In the genomic region with DNA sequence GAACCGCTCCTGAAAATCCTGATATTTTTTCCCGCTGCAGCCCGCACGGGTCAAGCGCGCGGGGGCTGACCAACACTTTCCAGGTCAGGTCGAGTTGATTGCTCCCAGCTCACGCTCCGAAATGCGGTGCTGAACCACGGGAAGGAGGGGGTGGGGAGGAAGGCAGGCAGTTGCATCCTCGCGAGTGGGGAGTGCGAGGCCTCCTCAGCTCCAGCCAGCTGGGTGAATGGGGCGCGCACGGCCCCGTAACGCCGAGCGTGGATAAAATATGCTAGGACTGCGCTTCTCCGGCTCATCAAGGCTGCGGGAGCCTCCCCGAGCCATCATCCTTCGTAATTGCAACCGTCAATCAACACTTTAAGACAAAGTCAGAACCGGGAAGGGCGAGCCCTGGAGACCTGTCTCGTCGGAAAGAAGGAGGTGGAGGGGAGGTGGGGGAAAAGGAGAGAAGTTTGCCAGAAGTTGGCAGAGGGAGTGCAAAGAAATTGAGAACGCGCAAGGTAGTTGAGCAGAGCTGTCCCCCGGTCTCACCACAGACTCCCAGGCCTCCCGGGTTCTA, we compare ENCODE assay signal across 13 cellular contexts. TPM values are rescaled to one million over a fixed set of nuclear protein-coding genes. Genes with fewer than 3 reads are reported as not detected.
DNase-seq lines count a peak whose midpoint lies in the region; FAIRE-seq and TF ChIP-seq lines count a peak whose summit lies in the region.
"Had no signal": no experiment of that assay in that cellular context is flagged by ENCODE, and none has a peak within 500 bp of the region (broad histone marks: within the 10 kb centered on the region; RNA-seq: fewer than 3 reads in every experiment).

No MANE protein-coding gene starts in this region.

- peak overlapping the region; percentile 83; the same call in 1 of the 2 replicates for H2BK20ac ChIP-seq in H1 (ENCODE audit: low read length)

- 0% methylated on average over 27 of the region's 36 CpGs; no CpG with 5 or more reads in 1 of the 2 experiments for WGBS in H1 (ENCODE audit: extremely low coverage in 1 of 2, insufficient coverage in 1 of 2, insufficient read length in 1 of 2, insufficient replicate concordance in 2 of 2, low coverage in 1 of 2, low lambda C conversion rate in 2 of 2, missing lambda C conversion rate in 1 of 2), 2 experiments
- 4 to 6% methylated on average over 36 of the region's 36 CpGs for WGBS in lower leg skin, 2 donors

- no peak for FAIRE-seq in H1 (lab: Jason Lieb, UNC)
- FAIRE-seq: islet of Langerhans had no signal

- H2AK5ac ChIP-seq in H1 (ENCODE audit: low read depth, low read length), result no peak overlapping the region

- H3K9me3 ChIP-seq in H1 (ENCODE audit: insufficient read depth in 2 of 2, low read depth in 1 of 2, low read length in 1 of 2) (no peaks in the 10 kb centered on the region), mucosa of rectum (ENCODE audit: control insufficient read depth in 2 of 2, low read length in 2 of 2) (no peaks in the 10 kb centered on the region), subcutaneous abdominal adipose tissue (ENCODE audit: control insufficient read depth in 5 of 5, low read length in 5 of 5) (no peaks in the 10 kb centered on the region)

- peak overlapping the region; percentile 93; the same call in 1 of the 2 replicates for H2BK12ac ChIP-seq in H1 (ENCODE audit: low read depth, low read length)

- no peak overlapping the region for H2BK120ac ChIP-seq in H1 (replicated peaks; ENCODE audit: low read depth, low read length)

- H3K56ac ChIP-seq in H1 (replicated peaks; ENCODE audit: insufficient read length, low read depth, low read length), result peak overlapping the region; percentile 3

- H3K27me3 ChIP-seq in H1 (replicated peaks in 1 of 4; ENCODE audit: control insufficient read depth in 3 of 4, extremely low read depth in 1 of 4, insufficient read depth in 3 of 4, low read length in 3 of 4), result peaks cover 26 to 85% (median 64%) of the 10 kb centered on the region in 4 experiments; a peak in 6 of 7 replicates
- H3K27me3 ChIP-seq in mucosa of rectum (ENCODE audit: control insufficient read depth in 2 of 2, insufficient read depth in 2 of 2, low read length in 2 of 2), result peaks cover 15% of the 10 kb centered on the region in 2 donors
- peaks cover 31 to 68% (median 56%) of the 10 kb centered on the region in 5 donors for H3K27me3 ChIP-seq in subcutaneous abdominal adipose tissue (ENCODE audit: control insufficient read depth in 5 of 5, insufficient read depth in 4 of 5, low read length in 5 of 5)

- peak overlapping the region; percentile 53 for H4K91ac ChIP-seq in H1 (replicated peaks; ENCODE audit: insufficient read length, low read length)

- H4K5ac ChIP-seq in H1 (ENCODE audit: insufficient read length, low read depth, low read length), result no peak overlapping the region

- 0 out of 2 replicates have a peak overlapping the region, but pooled peaks have one; percentile 62 for H2AFZ ChIP-seq in H1 (ENCODE audit: low read length)

- no peaks in the 10 kb centered on the region for H3K79me2 ChIP-seq in H1 (ENCODE audit: control insufficient read depth in 1 of 2, insufficient read depth in 2 of 2, low read length in 2 of 2)

- no peak overlapping the region for H3K23ac ChIP-seq in H1 (ENCODE audit: insufficient read length)

- peak overlapping the region; percentile 78; the same call in 1 of the 2 replicates for H3K18ac ChIP-seq in H1 (ENCODE audit: extremely low read depth, low read length)

- CTCF ChIA-PET in H1 (lab: Charles Lee; ENCODE audit: partially characterized antibody), result interaction anchor here (0.8 to 1.6 kb wide), 4 partner anchors 49 to 351 kb away, joined by 3 to 4 read pairs (median 4); no protein-coding TSS in a partner anchor

- peaks cover 0 to 2% of the 10 kb centered on the region in 2 experiments for H4K20me1 ChIP-seq in H1 (replicated peaks in 1 of 2; ENCODE audit: control insufficient read depth in 1 of 2, insufficient read depth in 2 of 2, low read length in 2 of 2)

- no peak overlapping the region for H3K14ac ChIP-seq in H1 (ENCODE audit: insufficient read length)

- intact Hi-C loops in lower leg skin (cut with DNase I; ENCODE audit: low total_unique reads), result no loop called here

- no peak for TF ChIP-seq CTCF in H1 (IDR thresholded peaks at IDR 0.05; ENCODE audit: control extremely low read depth in 1 of 3, insufficient read depth in 1 of 3, low read depth in 1 of 3, low read length in 3 of 3)
- TF ChIP-seq CTCF in lower leg skin (IDR thresholded peaks at IDR 0.05), result no peak

- TF ChIP-seq POLR2A in H1 (IDR thresholded peaks at IDR 0.05; ENCODE audit: control extremely low read depth in 1 of 2, low read depth in 2 of 2, low read length in 2 of 2) (no peak), lower leg skin (IDR thresholded peaks at IDR 0.05) (no peak)

- peaks cover 32% of the 10 kb centered on the region for H3K23me2 ChIP-seq in H1 (ENCODE audit: low read depth, low read length)

- H3K9ac ChIP-seq in H1 (replicated peaks in 1 of 4; ENCODE audit: extremely low read depth in 1 of 4, low read depth in 3 of 4, low read length in 3 of 4), result 0 out of 7 replicates have a peak overlapping the region, but pooled peaks of 1 of the 4 experiments have one; percentile 1
- peak overlapping the region; percentile 60 to 92 for H3K9ac ChIP-seq in mucosa of rectum (ENCODE audit: low read depth in 1 of 2, low read length in 2 of 2)
- peak overlapping the region in 2 of 5 donors; percentile 41 to 45 for H3K9ac ChIP-seq in subcutaneous abdominal adipose tissue (ENCODE audit: low read length in 5 of 5)

- DNase-seq in RPMI8226, result peak; percentile 1
- DNase-seq in H1 (ENCODE audit: low read depth in 1 of 2, low spot score in 2 of 2), result peak in 1 of 2 experiments; percentile 58
- no peak for DNase-seq in kidney tubule cell (ENCODE audit: low spot score)
- no peak for DNase-seq in lower leg skin (ENCODE audit: low spot score in 2 of 2)
- DNase-seq in activated naive CD4-positive, alpha-beta T cell treated with Interleukin-2 at 50 U/mL for 16 hours, result no peak
- DNase-seq: MV-4-11; NCI-H524; SHP77 treated with DMSO at 0.1 percent for 48 hours; stimulated activated CD4-positive, alpha-beta T cell treated with anti-CD3 and anti-CD28 coated beads, Interleukin-4, amount 100 ng/mL, for 4 hours; stimulated activated naive CD8-positive, alpha-beta T cell treated with anti-CD3 and anti-CD28 coated beads, Interleukin-15, amount 100 ng/mL, for 72 hours had no signal

- no peak overlapping the region for H3K27ac ChIP-seq in H1 (ENCODE audit: low read depth, low read length)
- peak overlapping the region; percentile 52 to 80 for H3K27ac ChIP-seq in mucosa of rectum (ENCODE audit: low read depth in 2 of 2, low read length in 2 of 2)
- H3K27ac ChIP-seq in subcutaneous abdominal adipose tissue (ENCODE audit: low read depth, low read length), result no peak overlapping the region

- no peaks in the 10 kb centered on the region for H3K36me3 ChIP-seq in H1 (ENCODE audit: control insufficient read depth in 2 of 4, insufficient read depth in 4 of 4, low read length in 3 of 4)
- no peaks in the 10 kb centered on the region for H3K36me3 ChIP-seq in mucosa of rectum (ENCODE audit: control insufficient read depth in 2 of 2, insufficient read depth in 2 of 2, low read length in 2 of 2)
- H3K36me3 ChIP-seq in subcutaneous abdominal adipose tissue (ENCODE audit: control insufficient read depth in 5 of 5, insufficient read depth in 5 of 5, low read length in 5 of 5), result no peaks in the 10 kb centered on the region

- no peak for TF ChIP-seq RAD21 in H1 (IDR thresholded peaks at IDR 0.05 in 1 of 2, conservative IDR thresholded peaks at IDR 0.05 in 1 of 2; ENCODE audit: low read depth in 2 of 2, low read length in 2 of 2)

- no peak overlapping the region for H2BK15ac ChIP-seq in H1 (ENCODE audit: low read length)

- H3K79me1 ChIP-seq in H1 (ENCODE audit: low read depth, low read length), result no peaks in the 10 kb centered on the region

- no peak for TF ChIP-seq EP300 in H1 (IDR thresholded peaks at IDR 0.05; ENCODE audit: borderline replicate concordance in 1 of 2, low read depth in 2 of 2, low read length in 2 of 2)

- H4K8ac ChIP-seq in H1 (ENCODE audit: extremely low read depth, insufficient read depth, low read length), result 0 out of 2 replicates have a peak overlapping the region, but pooled peaks have one; percentile 36

- POLR2A ChIA-PET in H1 (lab: Charles Lee; ENCODE audit: partially characterized antibody), result interaction anchor here (3.4 to 6.5 kb wide), 2 partner anchors 9 to 12 kb away, joined by 8 to 36 read pairs; no protein-coding TSS in a partner anchor

- H3K4me2 ChIP-seq in H1 (ENCODE audit: insufficient read depth in 1 of 2, low read depth in 2 of 2, low read length in 2 of 2), result peak overlapping the region; percentile 98 to 100

- H3K4ac ChIP-seq in H1 (replicated peaks; ENCODE audit: insufficient read length, low read depth, low read length), result no peak overlapping the region

- H2BK5ac ChIP-seq in H1 (ENCODE audit: low read depth, low read length), result peak overlapping the region; percentile 73; the same call in 1 of the 2 replicates

- H3K4me3 ChIP-seq in H1 (ENCODE audit: extremely low read depth in 1 of 4, insufficient read depth in 2 of 4, low read depth in 3 of 4, low read length in 4 of 4) (peak overlapping the region; percentile 51 to 69 (median 63)), mucosa of rectum (ENCODE audit: low read length in 2 of 2) (peak overlapping the region; percentile 59 to 70), subcutaneous abdominal adipose tissue (ENCODE audit: low read depth in 1 of 5, low read length in 5 of 5) (peak overlapping the region in 4 of 5 donors; percentile 22 to 55 (median 48)), lower leg skin (ENCODE audit: low read depth, poor library complexity, severe bottlenecking) (no peak overlapping the region)

- H3K4me1 ChIP-seq in H1 (replicated peaks in 1 of 4; ENCODE audit: control insufficient read depth in 3 of 4, insufficient read depth in 4 of 4, low read length in 3 of 4), result peaks cover 11 to 30% (median 12%) of the 10 kb centered on the region in 4 experiments
- H3K4me1 ChIP-seq in mucosa of rectum (ENCODE audit: control insufficient read depth in 2 of 2, insufficient read depth in 2 of 2, low read length in 2 of 2), result peaks cover 26 to 53% of the 10 kb centered on the region in 2 donors
- peaks cover 2 to 42% (median 38%) of the 10 kb centered on the region in 5 donors for H3K4me1 ChIP-seq in subcutaneous abdominal adipose tissue (ENCODE audit: control insufficient read depth in 5 of 5, insufficient read depth in 5 of 5, low read length in 5 of 5)

RNA-seq across cellular contexts. Expression of a gene that starts 8.0 kb away (rescaled TPM):
- 11.6 and 11.7 TPM in 2 replicates for total RNA-seq in H1 (2021; fragmentation: NEBNext Ultra II Directional; extraction: Animal tissue kit (Norgen Biotek cat#: 25700))
- polyA plus RNA-seq in H1 (2011; rRNA removed), result 1.7 and 2.1 TPM in 2 replicates
- 2.4 TPM for polyA plus RNA-seq in H1 (2011; cell fraction: cytosol; rRNA removed)
- polyA plus RNA-seq in H1 (2011; cell fraction: nucleus; rRNA removed), result 4.2 TPM
- 1.9 to 4.9 TPM (median 2.8 TPM) in 4 replicates for polyA plus RNA-seq in H1 (2012, experiment 1 of 2)
- 0.30 TPM for polyA plus RNA-seq in H1 (2012, experiment 2 of 2)
- 8.1 TPM for polyA plus RNA-seq in H1 (2013, experiment 1 of 2)
- polyA plus RNA-seq in H1 (2013, experiment 2 of 2), result 8.4 TPM
- polyA minus RNA-seq in H1 (2011; rRNA and poly(A)+ RNA removed), result 6.8 and 9.6 TPM in 2 replicates
- 3.2 TPM for polyA minus RNA-seq in H1 (2011; cell fraction: cytosol; rRNA and poly(A)+ RNA removed)
- polyA minus RNA-seq in H1 (2011; cell fraction: nucleus; rRNA and poly(A)+ RNA removed), result 18.6 TPM
- 1 to 10 TPM in 2 of 4 donors, under 1 TPM in 2; 0.59 to 2.4 (median 1.2) TPM for total RNA-seq in lower leg skin

Comparison
In these comparisons a context has a peak if more than half of its experiments do, and no peak if none do; other contexts are left out.
1. H3K27ac ChIP-seq: peak in mucosa of rectum (2 of 2); none in H1 (single experiment) and subcutaneous abdominal adipose tissue (single experiment).